Comparison of ENCODE assay signal across 18 cellular contexts in genomic region chr4:56052966-56053365, GRCh38.
DNase-seq lines count a peak whose midpoint lies in the region; ATAC-seq and TF ChIP-seq lines count a peak whose summit lies in the region.
"Had no signal": no experiment of that assay in that cellular context is flagged by ENCODE, and none has a peak within 500 bp of the region (broad histone marks: within the 10 kb centered on the region; RNA-seq: fewer than 3 reads in every experiment).

No MANE protein-coding gene starts in this region.

- peak overlapping the region in 7 of 11 experiments; percentile 9 to 36 (median 23); a peak in 9 of 22 replicates for H3K4me2 ChIP-seq in BLaER1 treated with 17β-estradiol and CSF1 and Interleukin-3, amounts not matched to agents 10 nM and 100 nM
- H3K4me2 ChIP-seq in OCI-LY3 (ENCODE audit: low read length): peak overlapping the region; percentile 50

- no peak overlapping the region for H3K27ac ChIP-seq in BLaER1 treated with 17β-estradiol and CSF1 and Interleukin-3, amounts not matched to agents 10 nM and 100 nM
- no peak overlapping the region for H3K27ac ChIP-seq in OCI-LY3 (ENCODE audit: low read length)
- H3K27ac ChIP-seq in transverse colon: no peak overlapping the region

- peaks cover 73% of the 10 kb centered on the region for H3K4me1 Mint-ChIP-seq in brain
- H3K4me1 Mint-ChIP-seq in nephron progenitor cell: peaks cover 66% of the 10 kb centered on the region

- H3K9ac ChIP-seq in BLaER1 treated with 17β-estradiol and CSF1 and Interleukin-3, amounts not matched to agents 10 nM and 100 nM: no peak overlapping the region
- no peak overlapping the region for H3K9ac ChIP-seq in OCI-LY3 (ENCODE audit: low read length)

- DNase-seq in nephron progenitor cell (no peak), transverse colon (no peak)
- DNase-seq: BE2C; CD8-positive, alpha-beta T cell; COR-L47; DMS153; DMS79 treated with DMSO at 0.1 percent for 48 hours; GF-D8; HCEC 1CT; HFFc6 had no signal

- 72 to 83% methylated on average over 5 of the region's 5 CpGs for WGBS in transverse colon (ENCODE audit: low coverage in 1 of 2), 2 donors

- peaks cover 30 to 58% (median 41%) of the 10 kb centered on the region in 10 experiments for H3K4me1 ChIP-seq in BLaER1 treated with 17β-estradiol and CSF1 and Interleukin-3, amounts not matched to agents 10 nM and 100 nM
- H3K4me1 ChIP-seq in OCI-LY3 (ENCODE audit: low read length) (peaks cover 26% of the 10 kb centered on the region), transverse colon (peaks cover 0 to 36% (median 11%) of the 10 kb centered on the region in 4 donors)

- TF ChIP-seq EP300 in transverse colon (IDR thresholded peaks at IDR 0.05; ENCODE audit: low read depth): no peak

- no peaks in the 10 kb centered on the region for H3K9me3 ChIP-seq in BLaER1 treated with 17β-estradiol and CSF1 and Interleukin-3, amounts not matched to agents 10 nM and 100 nM (replicated peaks in 1 of 11)
- no peaks in the 10 kb centered on the region for H3K9me3 ChIP-seq in OCI-LY3 (ENCODE audit: insufficient read depth, low read length)
- H3K9me3 ChIP-seq in transverse colon: no peaks in the 10 kb centered on the region
- H3K9me3 ChIP-seq: BE2C had no signal

- H3K36me3 Mint-ChIP-seq in brain: peaks cover 9% of the 10 kb centered on the region
- H3K36me3 Mint-ChIP-seq in nephron progenitor cell (ENCODE audit: low read depth): peaks cover 10% of the 10 kb centered on the region
- H3K36me3 Mint-ChIP-seq: CD8-positive, alpha-beta T cell; IgD-negative memory B cell had no signal

- no peaks in the 10 kb centered on the region for H4K20me1 ChIP-seq in BLaER1 treated with 17β-estradiol and CSF1 and Interleukin-3, amounts not matched to agents 10 nM and 100 nM
- H4K20me1 ChIP-seq in OCI-LY3 (ENCODE audit: insufficient read depth, low read length): no peaks in the 10 kb centered on the region

- no peaks in the 10 kb centered on the region for H3K27me3 ChIP-seq in BLaER1 treated with 17β-estradiol and CSF1 and Interleukin-3, amounts not matched to agents 10 nM and 100 nM
- H3K27me3 ChIP-seq in OCI-LY3 (ENCODE audit: low read depth, low read length): no peaks in the 10 kb centered on the region
- H3K27me3 ChIP-seq in transverse colon: peaks cover 25% of the 10 kb centered on the region
- H3K27me3 ChIP-seq: BE2C had no signal

- H3K27me3 Mint-ChIP-seq in brain: peaks cover 18% of the 10 kb centered on the region
- H3K27me3 Mint-ChIP-seq in nephron progenitor cell (ENCODE audit: low read depth, poor library complexity): no peaks in the 10 kb centered on the region

- no peak for TF ChIP-seq POLR2A in transverse colon (IDR thresholded peaks at IDR 0.05)

- no peak overlapping the region for H2AFZ ChIP-seq in OCI-LY3 (ENCODE audit: low read depth, low read length)

- intact Hi-C loops in transverse colon (cut with DNase I; ENCODE audit: low total_unique reads): no loop called here

- peak overlapping the region; percentile 50 to 82 (median 67) for H3K4me3 Mint-ChIP-seq in brain
- peak overlapping the region; percentile 52 for H3K4me3 Mint-ChIP-seq in nephron progenitor cell
- H3K4me3 Mint-ChIP-seq: CD14-positive monocyte; CD8-positive, alpha-beta T cell; HFFc6 had no signal

- no peaks in the 10 kb centered on the region for H3K79me2 ChIP-seq in OCI-LY3 (ENCODE audit: low read length)

- H3K9me3 Mint-ChIP-seq in brain (no peaks in the 10 kb centered on the region), nephron progenitor cell (no peaks in the 10 kb centered on the region)
- H3K9me3 Mint-ChIP-seq: CD8-positive, alpha-beta T cell; HFFc6; IgD-negative memory B cell had no signal

- H3K27ac Mint-ChIP-seq in brain (peak overlapping the region; percentile 4 to 64 (median 56)), nephron progenitor cell (peak overlapping the region; percentile 72)
- H3K27ac Mint-ChIP-seq: CD14-positive monocyte; CD8-positive, alpha-beta T cell; HFFc6; IgD-negative memory B cell had no signal

- in situ Hi-C loops in transverse colon (cut with MboI; ENCODE audit: low pct_ligation_motif_present in 1 of 4, low pct_unique_long_range_greater_than_20kb in 1 of 4, low sequenced_read_pairs in 3 of 4): no loop called here

- H3K36me3 ChIP-seq in BLaER1 treated with 17β-estradiol and CSF1 and Interleukin-3, amounts not matched to agents 10 nM and 100 nM: no peaks in the 10 kb centered on the region
- H3K36me3 ChIP-seq in OCI-LY3 (replicated peaks; ENCODE audit: low read depth, low read length) (no peaks in the 10 kb centered on the region), transverse colon (no peaks in the 10 kb centered on the region)

- no peak overlapping the region for H3K4me3 ChIP-seq in BLaER1 treated with 17β-estradiol and CSF1 and Interleukin-3, amounts not matched to agents 10 nM and 100 nM
- H3K4me3 ChIP-seq in OCI-LY3 (ENCODE audit: low read length) (0 out of 2 replicates have a peak overlapping the region, but pooled peaks have one; percentile 9), transverse colon (no peak overlapping the region)

- TF ChIP-seq CTCF in OCI-LY3 (IDR thresholded peaks at IDR 0.05; ENCODE audit: low read depth, low read length) (no peak), brain (conservative IDR thresholded peaks at IDR 0.05) (no peak), nephron progenitor cell (IDR thresholded peaks at IDR 0.05) (no peak), transverse colon (IDR thresholded peaks at IDR 0.05) (no peak)

- ATAC-seq in HG03196 (IDR thresholded peaks at IDR 0.05; ENCODE audit: unreplicated experiment): no peak
- no peak for ATAC-seq in HG03095 (IDR thresholded peaks at IDR 0.05; ENCODE audit: unreplicated experiment)
- ATAC-seq in HG02885 (IDR thresholded peaks at IDR 0.05; ENCODE audit: poor library complexity, unreplicated experiment): no peak
- ATAC-seq: CD8-positive, alpha-beta T cell had no signal
